8 cellular contexts compared by ENCODE assay signal in genomic region chr2:231680992-231681852, GRCh38.
DNase-seq lines count a peak whose midpoint lies in the region; ATAC-seq and TF ChIP-seq lines count a peak whose summit lies in the region.

No MANE protein-coding gene starts in this region.

- no peaks in the 10 kb centered on the region for H3K9me2 ChIP-seq in OCI-LY1 (ENCODE audit: low read depth, low read length)

- H3K27me3 ChIP-seq in OCI-LY1 (ENCODE audit: insufficient read depth, low read length) (no peaks in the 10 kb centered on the region), layer of hippocampus (ENCODE audit: control insufficient read depth, insufficient read depth, low read length) (no peaks in the 10 kb centered on the region)

- H3K79me2 ChIP-seq in OCI-LY1 (ENCODE audit: insufficient read depth, low read length): no peaks in the 10 kb centered on the region

- ATAC-seq in GM18498 (IDR thresholded peaks at IDR 0.05; ENCODE audit: unreplicated experiment) (peak; percentile 68), HG02884 (IDR thresholded peaks at IDR 0.05; ENCODE audit: unreplicated experiment) (peak; percentile 64)
- ATAC-seq in stimulated activated memory B cell treated with anti-CD40 and anti-IgM and Interleukin-4, amounts not matched to agents 10 μg/mL and 1 μg/mL and 100 μg/mL, for 72 hours: peak; percentile 85

- H3K9me3 ChIP-seq in OCI-LY1 (ENCODE audit: low read length): no peaks in the 10 kb centered on the region

- TF ChIP-seq CTCF in OCI-LY1 (IDR thresholded peaks at IDR 0.05; ENCODE audit: low read length) (no peak), coronary artery (IDR thresholded peaks at IDR 0.05) (no peak)

- no peaks in the 10 kb centered on the region for H3K36me3 Mint-ChIP-seq in stimulated activated memory B cell treated with anti-CD40 and anti-IgM and Interleukin-4, amounts not matched to agents 10 μg/mL and 1 μg/mL and 100 μg/mL, for 72 hours

- H3K4me3 ChIP-seq in OCI-LY1 (ENCODE audit: low read depth, low read length, poor library complexity, severe bottlenecking): peak overlapping the region; percentile 54
- peak overlapping the region; percentile 75 for H3K4me3 ChIP-seq in coronary artery

- H3K4me1 Mint-ChIP-seq in stimulated activated memory B cell treated with anti-CD40 and anti-IgM and Interleukin-4, amounts not matched to agents 10 μg/mL and 1 μg/mL and 100 μg/mL, for 72 hours: peaks cover 54% of the 10 kb centered on the region

- no peaks in the 10 kb centered on the region for H3K36me3 ChIP-seq in OCI-LY1 (ENCODE audit: insufficient read depth, low read length)

- H3K27me3 Mint-ChIP-seq in stimulated activated memory B cell treated with anti-CD40 and anti-IgM and Interleukin-4, amounts not matched to agents 10 μg/mL and 1 μg/mL and 100 μg/mL, for 72 hours: no peaks in the 10 kb centered on the region

- peaks cover 69% of the 10 kb centered on the region for H3K4me1 ChIP-seq in OCI-LY1 (ENCODE audit: insufficient read depth, low read length, severe bottlenecking)

- no peak overlapping the region for H2AFZ ChIP-seq in OCI-LY1 (ENCODE audit: low read length)

- H3F3A ChIP-seq in OCI-LY1 (ENCODE audit: insufficient read depth, low read length): peaks cover 4% of the 10 kb centered on the region; the same call in 1 of the 2 replicates

- peak overlapping the region; percentile 92 for H3K4me3 Mint-ChIP-seq in stimulated activated memory B cell treated with anti-CD40 and anti-IgM and Interleukin-4, amounts not matched to agents 10 μg/mL and 1 μg/mL and 100 μg/mL, for 72 hours

- H3K27ac ChIP-seq in OCI-LY1 (ENCODE audit: low read depth, low read length, poor library complexity, severe bottlenecking) (peak overlapping the region; percentile 96), coronary artery (peak overlapping the region; percentile 82 to 86), layer of hippocampus (ENCODE audit: low read depth, low read length) (peak overlapping the region; percentile 98)

- peak overlapping the region; percentile 92 for H3K27ac Mint-ChIP-seq in stimulated activated memory B cell treated with anti-CD40 and anti-IgM and Interleukin-4, amounts not matched to agents 10 μg/mL and 1 μg/mL and 100 μg/mL, for 72 hours

- no peaks in the 10 kb centered on the region for H3K9me3 Mint-ChIP-seq in stimulated activated memory B cell treated with anti-CD40 and anti-IgM and Interleukin-4, amounts not matched to agents 10 μg/mL and 1 μg/mL and 100 μg/mL, for 72 hours

- H4K20me1 ChIP-seq in OCI-LY1 (ENCODE audit: insufficient read depth, low read length): no peaks in the 10 kb centered on the region

- H3K9ac ChIP-seq in OCI-LY1 (ENCODE audit: low read length): peak overlapping the region; percentile 78

- H3K4me2 ChIP-seq in OCI-LY1 (ENCODE audit: low read length): peak overlapping the region; percentile 73

- DNase-seq in AG08395 (ENCODE audit: low spot score) (peak; percentile 96), coronary artery (ENCODE audit: low spot score) (peak; percentile 89), OCI-M2 (lab: John Stamatoyannopoulos, UW; ENCODE audit: unreplicated experiment) (no peak)
